14 cellular contexts compared by ENCODE assay signal in the genomic region with DNA sequence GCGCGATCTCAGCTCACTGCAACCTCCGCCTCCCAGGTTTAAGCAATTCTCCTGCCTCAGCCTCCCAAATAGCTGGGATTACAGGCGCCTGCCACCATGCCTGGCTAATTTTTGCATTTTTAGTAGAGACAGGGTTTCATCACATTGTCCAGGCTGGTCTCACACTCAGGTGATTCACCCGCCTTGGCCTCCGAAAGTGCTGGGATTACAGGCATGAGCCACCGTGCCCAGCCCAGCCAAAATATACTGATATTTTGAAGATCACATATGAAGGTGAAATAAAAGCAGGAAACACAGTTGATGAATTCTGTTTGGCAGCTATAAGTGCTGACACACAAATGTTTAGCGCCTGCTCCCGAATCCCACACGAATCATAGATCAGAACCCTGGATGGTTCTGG. TPM values are rescaled to one million over a fixed set of nuclear protein-coding genes. Genes with fewer than 3 reads are reported as not detected.
"Had no signal": no experiment of that assay in that cellular context is flagged by ENCODE, and none has a peak within 500 bp of the region (broad histone marks: within the 10 kb centered on the region; RNA-seq: fewer than 3 reads in every experiment).

No MANE protein-coding gene starts in this region.

RNA-seq across cellular contexts. Expression of gene IRX4, which starts 39.0 kb away (rescaled TPM):
- total RNA-seq: activated naive CD4-positive, alpha-beta T cell treated with anti-CD3 and anti-CD28 coated beads for 36 hours; activated naive CD4-positive, alpha-beta T cell treated with anti-CD3 and anti-CD28 coated beads, Interleukin-2, amount 50 U/mL, for 72 hours; activated naive CD8-positive, alpha-beta T cell treated with anti-CD3 and anti-CD28 coated beads for 36 hours; activated naive CD8-positive, alpha-beta T cell treated with anti-CD3 and anti-CD28 coated beads, Interleukin-2, amount 10 ng/mL, durations not matched to agents 7 days and 5 days; activated T-cell treated with anti-CD3 and anti-CD28 coated beads, Interleukin-2, amount 50 U/mL, for 4 hours; activated T-cell treated with anti-CD3 and anti-CD28 coated beads, Interleukin-2, amount 50 U/mL, for 72 hours; activated T-helper 1 cell treated with anti-CD3 and anti-CD28 coated beads, Interleukin-12 subunit alpha, Interleukin-12 subunit beta, Interleukin-2, Interleukin-4 antibody, amounts not matched to agents 30 ng/mL and 10 ng/mL and 1 ng/mL, durations not matched to agents 14 hours and 24 hours and 36 hours; activated T-helper 17 cell treated with anti-CD3 and anti-CD28 coated beads, Interleukin-2, amount 50 U/mL, for 72 hours; activated T-helper 2 cell treated with anti-CD3 and anti-CD28 coated beads, Interferon-gamma antibody, Interleukin-2, Interleukin-4, amounts not matched to agents 10 μg/mL and 5 μg/mL and 100 μg/mL, durations not matched to agents 14 hours and 24 hours and 36 hours; adrenal gland; aorta; ascending aorta; body of pancreas; chondrocyte had no signal
- polyA plus RNA-seq: aorta had no signal
